Comparison of ENCODE assay signal across 10 cellular contexts in the genomic region with DNA sequence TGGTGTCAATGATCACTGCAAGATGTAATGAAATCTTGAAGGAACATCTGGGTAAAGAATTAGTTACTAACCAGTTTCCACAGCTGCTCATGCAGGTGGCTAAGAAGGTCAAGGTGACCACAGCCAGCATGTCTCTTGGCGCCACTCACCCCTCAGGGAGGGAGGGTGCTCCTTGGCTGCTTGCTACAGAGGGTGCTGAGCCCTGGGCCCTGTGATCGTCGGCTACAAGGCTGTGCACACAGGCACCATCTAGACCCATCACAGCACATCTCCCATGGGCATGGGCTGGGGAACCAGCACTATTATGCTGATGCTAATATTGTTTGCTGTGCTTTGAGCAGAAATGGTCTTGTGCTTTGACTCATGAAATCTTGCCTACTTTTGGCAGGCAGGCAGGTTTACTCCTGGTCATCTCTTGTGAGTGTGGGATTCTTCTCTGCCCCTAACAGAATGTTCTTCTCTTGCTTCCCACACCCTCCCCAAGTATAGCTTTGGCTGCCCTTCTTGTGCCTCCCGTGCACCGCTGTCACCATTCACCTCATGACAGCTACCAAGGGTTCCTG. TPM values are rescaled to one million over a fixed set of nuclear protein-coding genes. Genes with fewer than 3 reads are reported as not detected.
A peak's percentile ranks its signal among the peaks of the same experiment; 100 is the strongest.
DNase-seq lines count a peak whose midpoint lies in the region; ATAC-seq and TF ChIP-seq lines count a peak whose summit lies in the region.
"Had no signal": no experiment of that assay in that cellular context is flagged by ENCODE, and none has a peak within 500 bp of the region (broad histone marks: within the 10 kb centered on the region; RNA-seq: fewer than 3 reads in every experiment).

No MANE protein-coding gene starts in this region.

- intact Hi-C loops in MCF 10A (cut with micrococcal nuclease), result no loop called here

- no peaks in the 10 kb centered on the region for H3K27me3 ChIP-seq in endodermal cell (ENCODE audit: control insufficient read depth, insufficient read depth, low read length, poor library complexity, severe bottlenecking)

- no TSS peak for BruUV-seq in MCF 10A (replicated peaks; lab: Mats Ljungman, UMichigan)

- no peaks in the 10 kb centered on the region for H3K9me3 ChIP-seq in endodermal cell (ENCODE audit: control insufficient read depth, low read length)

- POLR2A ChIA-PET in MCF 10A (lab: Yijun Ruan, JAX), result interaction anchor here (0.6 to 0.8 kb wide), 2 partner anchors 17 to 109 kb away, joined by 3 read pairs; no protein-coding TSS in a partner anchor

- peak; percentile 30 for DNase-seq in GM19238 (ENCODE audit: insufficient read length, low spot score)
- DNase-seq in erythroblast (lab: John Stamatoyannopoulos, UW), result peak; percentile 55 to 77
- peak; percentile 50 for DNase-seq in retina
- DNase-seq in NCI-H748 (lab: John Stamatoyannopoulos, UW; ENCODE audit: unreplicated experiment), result no peak
- no peak for DNase-seq in DMS53 (lab: John Stamatoyannopoulos, UW)
- DNase-seq in MCF 10A (ENCODE audit: unreplicated experiment), result no peak
- DNase-seq in endodermal cell, result no peak
- DNase-seq: naive thymus-derived CD8-positive, alpha-beta T cell; stimulated activated CD8-positive, alpha-beta memory T cell treated with anti-CD3 and anti-CD28 coated beads, Interleukin-4, amount 100 ng/mL, for 48 hours had no signal

- peak; percentile 59 for ATAC-seq in HG03139 (IDR thresholded peaks at IDR 0.05; ENCODE audit: unreplicated experiment)
- ATAC-seq: naive thymus-derived CD8-positive, alpha-beta T cell had no signal

- H3K27ac ChIP-seq in endodermal cell (ENCODE audit: low read depth, low read length), result no peak overlapping the region

- no peak for TF ChIP-seq POLR2A in erythroblast (IDR thresholded peaks at IDR 0.05; ENCODE audit: low read length)

- no peak overlapping the region for H3K4me3 Mint-ChIP-seq in MCF 10A (ENCODE audit: unreplicated experiment)
- no peak overlapping the region for H3K4me3 Mint-ChIP-seq in endodermal cell
- H3K4me3 Mint-ChIP-seq: naive thymus-derived CD8-positive, alpha-beta T cell had no signal

- H3K9ac ChIP-seq in endodermal cell (ENCODE audit: extremely low read depth, low read length, poor library complexity, severe bottlenecking), result no peak overlapping the region

- WGBS in endodermal cell (ENCODE audit: insufficient coverage in 1 of 2, insufficient read length in 1 of 2), 2 experiments, result 92 to 100% methylated on average over 2 to 5 of the region's 5 CpGs

- no peaks in the 10 kb centered on the region for H3K4me1 ChIP-seq in endodermal cell (ENCODE audit: control insufficient read depth, insufficient read depth, low read length)

- no peaks in the 10 kb centered on the region for H3K27me3 Mint-ChIP-seq in MCF 10A (ENCODE audit: insufficient read depth, unreplicated experiment)
- no peaks in the 10 kb centered on the region for H3K27me3 Mint-ChIP-seq in endodermal cell (ENCODE audit: insufficient read depth)
- H3K27me3 Mint-ChIP-seq: naive thymus-derived CD8-positive, alpha-beta T cell had no signal

- no peaks in the 10 kb centered on the region for H3K9me3 Mint-ChIP-seq in MCF 10A (ENCODE audit: unreplicated experiment)
- no peaks in the 10 kb centered on the region for H3K9me3 Mint-ChIP-seq in endodermal cell
- H3K9me3 Mint-ChIP-seq: naive thymus-derived CD8-positive, alpha-beta T cell had no signal

- H3K4me1 Mint-ChIP-seq in MCF 10A (ENCODE audit: insufficient read depth, unreplicated experiment), result no peaks in the 10 kb centered on the region
- H3K4me1 Mint-ChIP-seq in endodermal cell, result no peaks in the 10 kb centered on the region

- H3K4me3 ChIP-seq in endodermal cell (ENCODE audit: low read length), result no peak overlapping the region

- H3K27ac Mint-ChIP-seq in MCF 10A (ENCODE audit: low read depth, unreplicated experiment) (no peak overlapping the region), endodermal cell (no peak overlapping the region)

- H3K36me3 ChIP-seq in endodermal cell (ENCODE audit: control insufficient read depth, insufficient read depth, low read length), result peaks cover 56% of the 10 kb centered on the region

- TF ChIP-seq CTCF in MCF 10A (IDR thresholded peaks at IDR 0.05; ENCODE audit: unreplicated experiment) (no peak), endodermal cell (conservative IDR thresholded peaks at IDR 0.05) (no peak)

- CTCF ChIA-PET in MCF 10A (lab: Yijun Ruan, JAX), result interaction anchor here (0.8 to 10.6 kb wide), 4 partner anchors 8 to 743 kb away, joined by 3 to 127 read pairs (median 10); no protein-coding TSS in a partner anchor

- H3K36me3 Mint-ChIP-seq in MCF 10A (ENCODE audit: insufficient read depth, unreplicated experiment) (peaks cover 62% of the 10 kb centered on the region), endodermal cell (ENCODE audit: low read depth) (peaks cover 52% of the 10 kb centered on the region)

RNA-seq across cellular contexts. Expression of a gene that starts 36.4 kb away (rescaled TPM):
- total RNA-seq in MCF 10A (2022) (38.2 and 43.7 TPM in 2 replicates), endodermal cell (10 to 100 TPM; 16.4 to 20.8 TPM)
- polyA plus RNA-seq in endodermal cell (2013, experiment 1 of 2), result 13.2 TPM
- 13.6 TPM for polyA plus RNA-seq in endodermal cell (2013, experiment 2 of 2)

RNA-seq across cellular contexts. Expression of a gene that starts 38.0 kb away (rescaled TPM):
- total RNA-seq in MCF 10A (2022) (1.9 and 5.8 TPM in 2 replicates), endodermal cell (10 to 100 TPM; 28.9 to 35.1 TPM)
- 78.9 TPM for polyA plus RNA-seq in endodermal cell (2013, experiment 1 of 2)
- 66.8 TPM for polyA plus RNA-seq in endodermal cell (2013, experiment 2 of 2)

Comparison
In these comparisons a context has a peak if more than half of its experiments do, and no peak if none do; other contexts are left out.
1. DNase-seq: peak in GM19238 (single experiment), erythroblast (2 of 2) and retina (single experiment); none in NCI-H748 (single experiment), DMS53 (single experiment), MCF 10A (single experiment) and endodermal cell (single experiment).